12 cellular contexts compared by ENCODE assay signal in the genomic region with DNA sequence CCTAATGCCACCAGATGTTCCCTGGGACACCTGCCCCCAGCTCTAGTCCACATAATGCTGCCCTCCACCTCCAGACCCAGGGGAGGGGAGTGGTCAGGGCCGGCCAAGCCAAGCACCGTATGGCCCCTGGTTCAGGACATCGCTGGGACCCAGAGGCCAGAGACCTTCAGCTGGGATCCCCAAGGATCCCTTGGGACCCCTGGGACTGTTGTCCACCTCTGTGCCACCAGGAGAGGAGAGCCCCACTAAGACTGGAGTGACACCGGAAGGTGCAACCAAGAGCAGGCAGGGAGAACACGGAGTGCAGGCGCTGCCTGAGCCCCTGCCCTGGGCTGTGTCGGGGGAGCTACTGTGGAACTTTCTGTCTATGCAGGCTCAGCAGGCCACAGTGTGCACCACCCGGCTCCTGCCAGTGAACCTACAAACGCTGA. TPM values are rescaled to one million over a fixed set of nuclear protein-coding genes. Genes with fewer than 3 reads are reported as not detected.
DNase-seq lines count a peak whose midpoint lies in the region; ATAC-seq, FAIRE-seq and TF ChIP-seq lines count a peak whose summit lies in the region.
"Had no signal": no experiment of that assay in that cellular context is flagged by ENCODE, and none has a peak within 500 bp of the region (broad histone marks: within the 10 kb centered on the region; RNA-seq: fewer than 3 reads in every experiment).

No MANE protein-coding gene starts in this region.

- peak; percentile 13 for ATAC-seq in GM21526 (IDR thresholded peaks at IDR 0.05; ENCODE audit: low FRiP score, unreplicated experiment)
- ATAC-seq in HG03571 (IDR thresholded peaks at IDR 0.05; ENCODE audit: unreplicated experiment), result peak; percentile 32

- peak; percentile 58 for FAIRE-seq in GM12891 (lab: Jason Lieb, UNC)

- peaks cover 50% of the 10 kb centered on the region for H3K27me3 Mint-ChIP-seq in HFFc6 (ENCODE audit: insufficient read depth)

- no peak overlapping the region for H3K27ac Mint-ChIP-seq in HFFc6

- peak; percentile 68 for TF ChIP-seq POLR2A in GM12891 (IDR thresholded peaks at IDR 0.05; ENCODE audit: low read depth, low read length)

- H3K4me3 Mint-ChIP-seq in HFFc6, result no peak overlapping the region

- no peak for DNase-seq in GM12891 (ENCODE audit: insufficient read length, low spot score)
- peak; percentile 18 for DNase-seq in left kidney (ENCODE audit: low read depth, low spot score)
- no peak for DNase-seq in HFFc6
- DNase-seq in SIG-M5 treated with dmso at 0.1 percent for 504 hours (lab: John Stamatoyannopoulos, UW; ENCODE audit: unreplicated experiment), result no peak
- DNase-seq in NK-92 (lab: John Stamatoyannopoulos, UW; ENCODE audit: unreplicated experiment), result no peak
- DNase-seq in OCI-M1 (lab: John Stamatoyannopoulos, UW), result no peak
- DNase-seq: activated CD4-positive, alpha-beta T cell treated with anti-CD3 and anti-CD28 coated beads for 48 hours; dermis blood vessel endothelial cell; KG1; stimulated activated CD4-positive, alpha-beta T cell treated with anti-CD3 and anti-CD28 coated beads, Interleukin-4, amount 100 ng/mL, for 24 hours had no signal

- no peaks in the 10 kb centered on the region for H3K36me3 Mint-ChIP-seq in HFFc6 (ENCODE audit: low read depth)

- TF ChIP-seq CTCF in HFFc6 (IDR thresholded peaks at IDR 0.05), result no peak

- H3K4me1 Mint-ChIP-seq in HFFc6 (ENCODE audit: low read depth), result no peaks in the 10 kb centered on the region

- no peaks in the 10 kb centered on the region for H3K9me3 Mint-ChIP-seq in HFFc6

TF ChIP-seq in GM12891, 5 proteins besides CTCF, POLR2A, EP300 and RAD21:
- TF ChIP-seq TAF1 (IDR thresholded peaks at IDR 0.05; ENCODE audit: low read depth, low read length) (no peak), POU2F2 (IDR thresholded peaks at IDR 0.05; ENCODE audit: low read depth, low read length) (no peak), POLR2AphosphoS5 (IDR thresholded peaks at IDR 0.05; ENCODE audit: low read depth, low read length) (peak; percentile 38; the same call in 1 of the 2 replicates), SPI1 (IDR thresholded peaks at IDR 0.05; ENCODE audit: low read depth, low read length) (no peak), PAX5 (IDR thresholded peaks at IDR 0.05; ENCODE audit: insufficient read depth, low read length, severe bottlenecking) (no peak)

RNA-seq across cellular contexts. Expression of a gene that starts 43.6 kb away (rescaled TPM):
- polyA plus RNA-seq in GM12891 (2012; ENCODE audit: low read depth, missing spikeins), result 0.12 TPM
- total RNA-seq in HFFc6 (2021; fragmentation: NEBNext Ultra II Directional; extraction: Animal tissue kit (Norgen Biotek cat#: 25700)), result not detected
- total RNA-seq: dermis blood vessel endothelial cell had no signal
